ENCODE assay signal across 9 cellular contexts in genomic region chr12:49200882-49201594, GRCh38. TPM values are rescaled to one million over a fixed set of nuclear protein-coding genes. Genes with fewer than 3 reads are reported as not detected.
A peak's percentile ranks its signal among the peaks of the same experiment; 100 is the strongest.
DNase-seq lines count a peak whose midpoint lies in the region; ATAC-seq, FAIRE-seq and TF ChIP-seq lines count a peak whose summit lies in the region.
"Had no signal": no experiment of that assay in that cellular context is flagged by ENCODE, and none has a peak within 500 bp of the region (broad histone marks: within the 10 kb centered on the region; RNA-seq: fewer than 3 reads in every experiment).

No MANE protein-coding gene starts in this region.

- no peaks in the 10 kb centered on the region for H3K9me3 ChIP-seq in pancreas

- H3K27me3 Mint-ChIP-seq in activated T-cell treated with anti-CD3 and anti-CD28 coated beads, Interleukin-2, amount 50 U/mL, for 72 hours (ENCODE audit: low read depth) = no peaks in the 10 kb centered on the region

- H3K36me3 ChIP-seq in ACC112 (ENCODE audit: insufficient read depth, low read length) (no peaks in the 10 kb centered on the region), pancreas (no peaks in the 10 kb centered on the region)

- no peak for TF ChIP-seq CTCF in GM20000 (IDR thresholded peaks at IDR 0.05; ENCODE audit: extremely low read depth, missing control alignments)
- no peak for TF ChIP-seq CTCF in pancreas (IDR thresholded peaks at IDR 0.05)

- peak; percentile 83 to 85 for ATAC-seq in activated T-cell treated with anti-CD3 and anti-CD28 coated beads, Interleukin-2, amount 50 U/mL, for 72 hours (replicated peaks in 1 of 2)
- peak; percentile 88 to 93 (median 92) for ATAC-seq in pancreas
- ATAC-seq in GM19467 (IDR thresholded peaks at IDR 0.05; ENCODE audit: unreplicated experiment) = no peak
- ATAC-seq in GM21786 (IDR thresholded peaks at IDR 0.05; ENCODE audit: unreplicated experiment) = no peak

- DNase-seq in GM20000 (ENCODE audit: low spot score) (peak; percentile 58), NCI-H2196 treated with DMSO at 0.1 percent for 48 hours (lab: John Stamatoyannopoulos, UW; ENCODE audit: unreplicated experiment) (peak; percentile 80), frontal cortex (ENCODE audit: low spot score in 2 of 2) (peak in 1 of 2 donors; percentile 34), pancreas (no peak)
- DNase-seq in activated T-cell treated with anti-CD3 and anti-CD28 coated beads, Interleukin-2, amount 50 U/mL, for 72 hours = no peak

- intact Hi-C loops in pancreas (cut with DNase I) = no loop called here

- H3K4me3 Mint-ChIP-seq in activated T-cell treated with anti-CD3 and anti-CD28 coated beads, Interleukin-2, amount 50 U/mL, for 72 hours = peak overlapping the region; percentile 15 to 56

- no peaks in the 10 kb centered on the region for H3K27me3 ChIP-seq in ACC112 (ENCODE audit: insufficient read depth, low read length)
- H3K27me3 ChIP-seq in pancreas = no peaks in the 10 kb centered on the region

- H2AFZ ChIP-seq in ACC112 (ENCODE audit: low read length, unreplicated experiment) = no peak overlapping the region

- H3K4me1 ChIP-seq in ACC112 (ENCODE audit: control insufficient read depth, insufficient read depth, low read length, unreplicated experiment) = peaks cover 34% of the 10 kb centered on the region
- peaks cover 0 to 23% (median 5%) of the 10 kb centered on the region in 3 donors for H3K4me1 ChIP-seq in pancreas

- H3K9me3 Mint-ChIP-seq in activated T-cell treated with anti-CD3 and anti-CD28 coated beads, Interleukin-2, amount 50 U/mL, for 72 hours = no peaks in the 10 kb centered on the region

- H3K4me3 ChIP-seq in ACC112 (ENCODE audit: low read depth, low read length) (peak overlapping the region; percentile 14), pancreas (no peak overlapping the region)

- FAIRE-seq in frontal cortex (lab: Jason Lieb, UNC) (peak; percentile 28), pancreas (lab: Jason Lieb, UNC) (no peak)
- FAIRE-seq: colon had no signal

- H3K79me2 ChIP-seq in ACC112 (ENCODE audit: control insufficient read depth, insufficient read depth, low read length, unreplicated experiment) = no peaks in the 10 kb centered on the region

- peak overlapping the region; percentile 97 for H3K27ac ChIP-seq in ACC112 (ENCODE audit: low read depth, low read length)
- H3K27ac ChIP-seq in pancreas = peak overlapping the region; percentile 34 to 80 (median 66)

- H3K36me3 Mint-ChIP-seq in activated T-cell treated with anti-CD3 and anti-CD28 coated beads, Interleukin-2, amount 50 U/mL, for 72 hours (ENCODE audit: insufficient read depth in 2 of 2) = no peaks in the 10 kb centered on the region

- peaks cover 16% of the 10 kb centered on the region for H3K4me1 Mint-ChIP-seq in activated T-cell treated with anti-CD3 and anti-CD28 coated beads, Interleukin-2, amount 50 U/mL, for 72 hours (ENCODE audit: low read depth)

- WGBS in pancreas, 2 donors = 3 to 5% methylated on average over 4 of the region's 4 CpGs

- peak overlapping the region; percentile 6 for H3K27ac Mint-ChIP-seq in activated T-cell treated with anti-CD3 and anti-CD28 coated beads, Interleukin-2, amount 50 U/mL, for 72 hours

RNA-seq across cellular contexts. Expression of gene TUBA1A, which starts 12.2 kb away (rescaled TPM):
- total RNA-seq in activated T-cell treated with anti-CD3 and anti-CD28 coated beads, Interleukin-2, amount 50 U/mL, for 72 hours = 10 to 100 TPM; 77.6 to 82.6 TPM
- total RNA-seq in frontal cortex (15,800 TPM), pancreas (10 to 100 TPM in 5 of 6 donors, 1 to 10 TPM in 1; 9.1 to 93.8 (median 21.4) TPM)
- polyA plus RNA-seq in pancreas = 10 to 100 TPM; 31.1 to 86.8 TPM

Comparison
In these comparisons a context has a peak if more than half of its experiments do, and no peak if none do; other contexts are left out.
1. DNase-seq: peak in GM20000 (single experiment) and NCI-H2196 treated with DMSO at 0.1 percent for 48 hours (single experiment); none in activated T-cell treated with anti-CD3 and anti-CD28 coated beads, Interleukin-2, amount 50 U/mL, for 72 hours (0 of 2) and pancreas (0 of 6).
2. ATAC-seq: peak in activated T-cell treated with anti-CD3 and anti-CD28 coated beads, Interleukin-2, amount 50 U/mL, for 72 hours (2 of 2) and pancreas (4 of 4); none in GM19467 (single experiment) and GM21786 (single experiment).
3. RNA of gene TUBA1A, which starts 12.2 kb away (total RNA-seq): 15,800 TPM in frontal cortex (single experiment); 77.6 to 82.6 TPM in activated T-cell treated with anti-CD3 and anti-CD28 coated beads, Interleukin-2, amount 50 U/mL, for 72 hours and 9.1 to 93.8 TPM in pancreas; every median in the first group is over 100 times any median in the second.